Comparison of ENCODE assay signal across 17 cellular contexts in the genomic region with DNA sequence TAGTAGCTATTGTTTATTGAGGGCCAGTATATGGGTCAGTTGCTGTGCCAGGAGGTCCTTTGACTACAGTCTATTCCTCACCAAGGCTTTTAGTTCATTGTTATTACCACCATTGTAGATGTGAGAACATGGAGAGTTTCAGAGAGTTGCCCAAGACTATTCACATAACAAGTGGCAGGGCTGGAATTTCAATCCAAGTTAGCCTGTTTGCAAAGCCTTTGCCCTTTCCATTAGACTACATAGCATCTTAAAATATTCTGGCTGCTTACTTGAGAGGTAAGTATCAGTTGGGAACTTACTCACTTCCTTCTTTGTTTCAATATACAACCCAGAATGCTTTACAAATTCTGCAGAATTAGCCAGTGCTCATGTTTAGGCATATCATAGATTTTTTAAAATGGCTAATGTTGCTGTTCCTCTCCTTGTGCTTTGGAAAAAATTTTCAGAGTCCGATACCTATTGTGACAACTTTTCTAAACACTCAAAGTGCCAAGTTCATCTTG.
DNase-seq lines count a peak whose midpoint lies in the region; ATAC-seq, FAIRE-seq and TF ChIP-seq lines count a peak whose summit lies in the region.
"Had no signal": no experiment of that assay in that cellular context is flagged by ENCODE, and none has a peak within 500 bp of the region (broad histone marks: within the 10 kb centered on the region; RNA-seq: fewer than 3 reads in every experiment).

No MANE protein-coding gene starts in this region.

- no peak for TF ChIP-seq EP300 in sigmoid colon (IDR thresholded peaks at IDR 0.05)

- no peak overlapping the region for H3K4me3 Mint-ChIP-seq in chondrocyte (ENCODE audit: unreplicated experiment)
- H3K4me3 Mint-ChIP-seq: CD14-positive monocyte, GM23338 had no signal

- TF ChIP-seq CTCF in chondrocyte (IDR thresholded peaks at IDR 0.05) (no peak), sigmoid colon (IDR thresholded peaks at IDR 0.05) (no peak)

- whole genome bisulfite sequencing in sigmoid colon, 2 donors = 56 to 91% methylated on average over 1 of the region's 1 CpG

- no peaks in the 10 kb centered on the region for H3K9me3 ChIP-seq in sigmoid colon

- intact Hi-C loops in sigmoid colon (cut with DNase I) = no loop called here

- no peaks in the 10 kb centered on the region for H3K27me3 Mint-ChIP-seq in chondrocyte (ENCODE audit: low read depth)

- no peak for FAIRE-seq in GM12891 (lab: Jason Lieb, UNC)
- FAIRE-seq: G401.6, K562 had no signal

- no peaks in the 10 kb centered on the region for H3K9me3 Mint-ChIP-seq in chondrocyte (ENCODE audit: low read depth)
- H3K9me3 Mint-ChIP-seq: CD14-positive monocyte, GM23338 had no signal

- H3K36me3 ChIP-seq in sigmoid colon = no peaks in the 10 kb centered on the region

- H3K4me1 ChIP-seq in sigmoid colon = peaks cover 0 to 29% (median 21%) of the 10 kb centered on the region in 4 donors

- DNase-seq in GM12891 (ENCODE audit: insufficient read length, low spot score) (no peak), chondrocyte (ENCODE audit: low spot score) (no peak), medulla oblongata (ENCODE audit: extremely low spot score) (peak; percentile 3), sigmoid colon (no peak), COLO668 (lab: John Stamatoyannopoulos, UW; ENCODE audit: unreplicated experiment) (no peak), NCI-H2171 treated with DMSO at 0.1 percent for 48 hours (lab: John Stamatoyannopoulos, UW) (no peak), GOT3 (lab: John Stamatoyannopoulos, UW) (no peak)
- DNase-seq: NCI-H1105, NCI-H2081, NCI-H748 treated with DMSO at 0.1 percent for 48 hours had no signal

- peak overlapping the region in 3 of 4 donors; percentile 8 to 31 (median 17) for H3K27ac ChIP-seq in sigmoid colon
- H3K27ac ChIP-seq: 22Rv1 had no signal

- H3K27me3 ChIP-seq in sigmoid colon = no peaks in the 10 kb centered on the region

- peak overlapping the region; percentile 46 for H3K27ac Mint-ChIP-seq in chondrocyte (ENCODE audit: unreplicated experiment)
- H3K27ac Mint-ChIP-seq: CD14-positive monocyte, GM23338 had no signal

- no peaks in the 10 kb centered on the region for H3K36me3 Mint-ChIP-seq in chondrocyte (ENCODE audit: low read depth)
- H3K36me3 Mint-ChIP-seq: CD14-positive monocyte had no signal

- TF ChIP-seq POLR2A in GM12891 (IDR thresholded peaks at IDR 0.05; ENCODE audit: low read depth, low read length) (no peak), sigmoid colon (IDR thresholded peaks at IDR 0.05) (no peak)

- no peak overlapping the region for H3K4me3 ChIP-seq in sigmoid colon
- H3K4me3 ChIP-seq: GM23338, K562 had no signal

- ATAC-seq in HG02981 (IDR thresholded peaks at IDR 0.05; ENCODE audit: unreplicated experiment) = no peak
- ATAC-seq: GM23338, HCT116, K562 had no signal

- peaks cover 35% of the 10 kb centered on the region for H3K4me1 Mint-ChIP-seq in chondrocyte (ENCODE audit: low read depth)
- H3K4me1 Mint-ChIP-seq: CD14-positive monocyte had no signal

TF ChIP-seq in GM12891, 5 proteins besides CTCF, POLR2A, EP300 and RAD21:
- TF ChIP-seq SPI1 (IDR thresholded peaks at IDR 0.05; ENCODE audit: low read depth, low read length) (peak; percentile 47; the same call in 1 of the 2 replicates), TAF1 (IDR thresholded peaks at IDR 0.05; ENCODE audit: low read depth, low read length) (no peak), POLR2AphosphoS5 (IDR thresholded peaks at IDR 0.05; ENCODE audit: low read depth, low read length) (no peak), PAX5 (IDR thresholded peaks at IDR 0.05; ENCODE audit: insufficient read depth, low read length, severe bottlenecking) (no peak), POU2F2 (IDR thresholded peaks at IDR 0.05; ENCODE audit: low read depth, low read length) (no peak)
